In genomic region chr12:29287622-29288021, GRCh38 we compare ENCODE assay signal across 27 cellular contexts.
"Had no signal": no experiment of that assay in that cellular context is flagged by ENCODE, and none has a peak within 500 bp of the region (broad histone marks: within the 10 kb centered on the region; RNA-seq: fewer than 3 reads in every experiment).

No MANE protein-coding gene starts in this region.

- H2AFZ ChIP-seq: parathyroid adenoma had no signal

- H3K27ac ChIP-seq: coronary artery, epithelial cell of prostate, gastrocnemius medialis, heart left ventricle, lower lobe of right lung, parathyroid adenoma, right lobe of liver, stomach, thyroid gland, vagina had no signal

- H3K9me3 Mint-ChIP-seq: effector memory CD8-positive, alpha-beta T cell; immature natural killer cell; stimulated activated effector memory CD8-positive, alpha-beta T cell treated with anti-CD3 and anti-CD28 coated beads, Interleukin-12 subunit alpha, Interleukin-12 subunit beta, amount 100 ng/mL, for 72 hours had no signal

- H3K9ac ChIP-seq: parathyroid adenoma had no signal

- H3K4me1 ChIP-seq: gastrocnemius medialis, lower lobe of right lung, parathyroid adenoma, right lobe of liver, stomach, thyroid gland, vagina had no signal

- H3K4me1 Mint-ChIP-seq: immature natural killer cell; natural killer cell; stimulated activated effector memory CD8-positive, alpha-beta T cell treated with anti-CD3 and anti-CD28 coated beads, Interleukin-12 subunit alpha, Interleukin-12 subunit beta, amount 100 ng/mL, for 72 hours had no signal

- H3K36me3 ChIP-seq: gastrocnemius medialis, heart left ventricle, lower lobe of right lung, right lobe of liver, stomach, thyroid gland, vagina had no signal

- H3K27me3 ChIP-seq: gastrocnemius medialis, heart left ventricle, right lobe of liver, stomach, thyroid gland, vagina had no signal

- H3K79me2 ChIP-seq: parathyroid adenoma had no signal

- ATAC-seq: effector memory CD8-positive, alpha-beta T cell; esophagus mucosa; gastrocnemius medialis; heart left ventricle; left ventricle myocardium superior; lower lobe of right lung; natural killer cell; right lobe of liver; stimulated activated effector memory CD8-positive, alpha-beta T cell treated with anti-CD3 and anti-CD28 coated beads, Interleukin-12 subunit alpha, Interleukin-12 subunit beta, amount 100 ng/mL, for 72 hours had no signal

- DNase-seq: effector memory CD8-positive, alpha-beta T cell; foreskin fibroblast; gastrocnemius medialis; heart left ventricle; hippocampal formation; immature natural killer cell; islet precursor cell; kidney glomerular epithelial cell; left ventricle myocardium superior; lower lobe of right lung; natural killer cell; right lobe of liver; small intestine; stimulated activated CD4-positive, alpha-beta T cell treated with anti-CD3 and anti-CD28 coated beads, Interleukin-12 subunit alpha, Interleukin-12 subunit beta, amount 100 ng/mL, for 4 hours; stimulated activated CD4-positive, alpha-beta T cell treated with anti-CD3 and anti-CD28 coated beads, Interleukin-1b, Interleukin-23, amount 100 ng/mL, for 48 hours; stimulated activated CD4-positive, alpha-beta T cell treated with anti-CD3 and anti-CD28 coated beads, Interleukin-4, amount 100 ng/mL, for 24 hours; stimulated activated naive CD4-positive, alpha-beta T cell treated with Interleukin-2 at 50 U/mL for 16 hours; stomach; thyroid gland; trophoblast cell had no signal

- H3K9me3 ChIP-seq: gastrocnemius medialis, lower lobe of right lung, right lobe of liver, stomach, thyroid gland, vagina had no signal

- H3K27me3 Mint-ChIP-seq: effector memory CD8-positive, alpha-beta T cell; progenitor cell of endocrine pancreas had no signal

- H3K36me3 Mint-ChIP-seq: natural killer cell; stimulated activated effector memory CD8-positive, alpha-beta T cell treated with anti-CD3 and anti-CD28 coated beads, Interleukin-12 subunit alpha, Interleukin-12 subunit beta, amount 100 ng/mL, for 72 hours had no signal

- H3K4me3 Mint-ChIP-seq: effector memory CD8-positive, alpha-beta T cell; immature natural killer cell; natural killer cell; stimulated activated effector memory CD8-positive, alpha-beta T cell treated with anti-CD3 and anti-CD28 coated beads, Interleukin-12 subunit alpha, Interleukin-12 subunit beta, amount 100 ng/mL, for 72 hours had no signal

- H3K4me3 ChIP-seq: coronary artery, gastrocnemius medialis, heart left ventricle, lower lobe of right lung, right lobe of liver, stomach, thyroid gland, vagina had no signal

- H3K27ac Mint-ChIP-seq: effector memory CD8-positive, alpha-beta T cell; immature natural killer cell; natural killer cell; progenitor cell of endocrine pancreas; stimulated activated effector memory CD8-positive, alpha-beta T cell treated with anti-CD3 and anti-CD28 coated beads, Interleukin-12 subunit alpha, Interleukin-12 subunit beta, amount 100 ng/mL, for 72 hours had no signal
